12 cellular contexts compared by ENCODE assay signal in genomic region chr9:27394154-27394825, GRCh38.
A peak's percentile ranks its signal among the peaks of the same experiment; 100 is the strongest.
DNase-seq lines count a peak whose midpoint lies in the region; ATAC-seq and TF ChIP-seq lines count a peak whose summit lies in the region.
"Had no signal": no experiment of that assay in that cellular context is flagged by ENCODE, and none has a peak within 500 bp of the region (broad histone marks: within the 10 kb centered on the region; RNA-seq: fewer than 3 reads in every experiment).

No MANE protein-coding gene starts in this region.

- ATAC-seq in activated B cell treated with CpG ODN at 0.5 μM for 24 hours (ENCODE audit: low read depth): no peak
- ATAC-seq in foreskin keratinocyte: no peak
- no peak for ATAC-seq in HG03354 (IDR thresholded peaks at IDR 0.05; ENCODE audit: poor library complexity, severe bottlenecking, unreplicated experiment)
- ATAC-seq: activated CD4-positive, alpha-beta T cell treated with anti-CD3 and anti-CD28 coated beads for 36 hours had no signal

- no peak overlapping the region for H3K4me3 Mint-ChIP-seq in activated B cell treated with CpG ODN at 0.5 μM for 24 hours
- H3K4me3 Mint-ChIP-seq in nephron: no peak overlapping the region
- H3K4me3 Mint-ChIP-seq: activated CD4-positive, alpha-beta T cell treated with anti-CD3 and anti-CD28 coated beads for 36 hours had no signal

- WGBS in tibial nerve, 2 donors: 34 to 37% methylated on average over 4 of the region's 4 CpGs

- no peak for TF ChIP-seq POLR2A in tibial nerve (IDR thresholded peaks at IDR 0.05)

- H3K27me3 Mint-ChIP-seq in activated B cell treated with CpG ODN at 0.5 μM for 24 hours (no peaks in the 10 kb centered on the region), nephron (ENCODE audit: low read depth) (no peaks in the 10 kb centered on the region)
- H3K27me3 Mint-ChIP-seq: activated CD4-positive, alpha-beta T cell treated with anti-CD3 and anti-CD28 coated beads for 36 hours had no signal

- H3K4me1 Mint-ChIP-seq in activated B cell treated with CpG ODN at 0.5 μM for 24 hours (peaks cover 69% of the 10 kb centered on the region), nephron (peaks cover 46% of the 10 kb centered on the region)
- H3K4me1 Mint-ChIP-seq: activated CD4-positive, alpha-beta T cell treated with anti-CD3 and anti-CD28 coated beads for 36 hours had no signal

- peak overlapping the region; percentile 35 for H3K27ac ChIP-seq in foreskin keratinocyte
- peak overlapping the region in 3 of 4 donors; percentile 7 to 40 (median 17) for H3K27ac ChIP-seq in tibial nerve

- CTCF ChIA-PET in activated B cell treated with CpG ODN at 0.5 μM for 24 hours (lab: Charles Lee): interaction anchor here (2.9 kb wide), 1 partner anchor 136 kb away, joined by 14 read pairs; the partner anchor contains the start of gene MOB3B

- H3K9me3 Mint-ChIP-seq in activated B cell treated with CpG ODN at 0.5 μM for 24 hours: no peaks in the 10 kb centered on the region
- H3K9me3 Mint-ChIP-seq in nephron: no peaks in the 10 kb centered on the region

- H3K36me3 ChIP-seq in tibial nerve: no peaks in the 10 kb centered on the region

- H3K36me3 Mint-ChIP-seq in activated B cell treated with CpG ODN at 0.5 μM for 24 hours (ENCODE audit: low read depth) (peaks cover 3% of the 10 kb centered on the region), nephron (ENCODE audit: low read depth) (peaks cover 3% of the 10 kb centered on the region)

- intact Hi-C loops in activated B cell treated with CpG ODN at 0.5 μM for 24 hours (cut with micrococcal nuclease): no loop called here

- no peaks in the 10 kb centered on the region for H3K27me3 ChIP-seq in foreskin keratinocyte
- H3K27me3 ChIP-seq in tibial nerve: no peaks in the 10 kb centered on the region

- peak in 1 of 2 donors; percentile 8 for TF ChIP-seq EP300 in tibial nerve (IDR thresholded peaks at IDR 0.05)

- H3K9me3 ChIP-seq in tibial nerve: no peaks in the 10 kb centered on the region

- POLR2A ChIA-PET in activated B cell treated with CpG ODN at 0.5 μM for 24 hours (lab: Charles Lee): interaction anchor here (1.0 kb wide), 1 partner anchor 13 kb away, joined by 3 read pairs; no protein-coding TSS in a partner anchor

- DNase-seq in activated B cell treated with CpG ODN at 0.5 μM for 24 hours (no peak), foreskin keratinocyte (no peak), tibial nerve (ENCODE audit: low spot score in 2 of 2) (no peak), NCI-H510A (lab: John Stamatoyannopoulos, UW) (no peak), UCSD-AML1 (lab: John Stamatoyannopoulos, UW; ENCODE audit: unreplicated experiment) (no peak), activated T-cell treated with anti-CD3 and anti-CD28 coated beads for 4 hours (no peak)
- DNase-seq: activated CD4-positive, alpha-beta T cell treated with anti-CD3 and anti-CD28 coated beads for 36 hours; activated effector memory CD4-positive, alpha-beta T cell treated with Interleukin-2 at 50 U/mL for 16 hours; GOT3; NCI-H1092 had no signal

- H3K4me3 ChIP-seq in tibial nerve: no peak overlapping the region

- H3K4me1 ChIP-seq in foreskin keratinocyte: peaks cover 35% of the 10 kb centered on the region
- peaks cover 0 to 30% (median 11%) of the 10 kb centered on the region in 4 donors for H3K4me1 ChIP-seq in tibial nerve

- peak overlapping the region; percentile 80 for H3K27ac Mint-ChIP-seq in activated B cell treated with CpG ODN at 0.5 μM for 24 hours
- peak overlapping the region; percentile 35 to 94 (median 42) for H3K27ac Mint-ChIP-seq in nephron
- H3K27ac Mint-ChIP-seq: activated CD4-positive, alpha-beta T cell treated with anti-CD3 and anti-CD28 coated beads for 36 hours had no signal

- TF ChIP-seq CTCF in activated B cell treated with CpG ODN at 0.5 μM for 24 hours (IDR thresholded peaks at IDR 0.05) (no peak), foreskin keratinocyte (conservative IDR thresholded peaks at IDR 0.05) (no peak), nephron (IDR thresholded peaks at IDR 0.05; ENCODE audit: unreplicated experiment in 3 of 3) (no peak), tibial nerve (IDR thresholded peaks at IDR 0.05) (no peak)
